ENCODE assay signal across 10 cellular contexts in the genomic region with DNA sequence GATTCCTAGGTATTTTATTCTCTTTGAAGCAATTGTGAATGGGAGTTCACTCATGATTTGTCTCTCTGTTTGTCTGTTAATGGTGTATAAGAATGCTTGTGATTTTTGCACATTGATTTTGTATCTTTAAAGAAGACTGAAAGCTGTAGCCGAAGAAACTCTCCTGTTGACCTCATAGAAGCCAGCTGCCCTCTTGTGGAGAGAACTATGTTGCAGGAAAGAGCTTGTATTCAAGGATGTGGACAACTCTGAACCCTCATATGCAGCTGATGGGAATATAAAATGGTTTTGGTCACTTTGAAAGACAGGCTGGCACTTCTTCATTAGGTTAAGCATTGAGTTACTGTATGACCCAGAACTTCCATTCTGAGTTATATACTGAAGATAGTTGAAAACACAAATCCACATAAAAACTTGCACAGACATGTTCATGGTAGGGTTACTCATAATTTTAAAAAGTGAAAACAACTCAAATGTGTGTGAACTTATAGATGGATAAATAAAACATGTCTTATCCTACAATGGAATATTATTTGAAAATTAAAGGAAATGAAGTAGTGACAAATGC.
DNase-seq lines count a peak whose midpoint lies in the region; ATAC-seq and TF ChIP-seq lines count a peak whose summit lies in the region.
"Had no signal": no experiment of that assay in that cellular context is flagged by ENCODE, and none has a peak within 500 bp of the region (broad histone marks: within the 10 kb centered on the region; RNA-seq: fewer than 3 reads in every experiment).

No MANE protein-coding gene starts in this region.

- H3K9me3 Mint-ChIP-seq in endodermal cell: no peaks in the 10 kb centered on the region
- H3K9me3 Mint-ChIP-seq in activated CD8-positive, alpha-beta T cell treated with anti-CD3 and anti-CD28 coated beads for 36 hours: no peaks in the 10 kb centered on the region

- 80 to 83% methylated on average over 1 of the region's 1 CpG for WGBS in endodermal cell (ENCODE audit: insufficient coverage in 1 of 2, insufficient read length in 1 of 2), 2 experiments

- no peaks in the 10 kb centered on the region for H3K4me1 ChIP-seq in endodermal cell (ENCODE audit: control insufficient read depth, insufficient read depth, low read length)
- H3K4me1 ChIP-seq: heart right ventricle had no signal

- no peaks in the 10 kb centered on the region for H3K4me1 Mint-ChIP-seq in endodermal cell
- no peaks in the 10 kb centered on the region for H3K4me1 Mint-ChIP-seq in activated CD8-positive, alpha-beta T cell treated with anti-CD3 and anti-CD28 coated beads for 36 hours (ENCODE audit: low read depth)

- H3K36me3 ChIP-seq in endodermal cell (ENCODE audit: control insufficient read depth, insufficient read depth, low read length): no peaks in the 10 kb centered on the region
- H3K36me3 ChIP-seq: heart right ventricle had no signal

- intact Hi-C loops in left ventricle myocardium superior (cut with micrococcal nuclease): no loop called here
- intact Hi-C loops in activated CD8-positive, alpha-beta T cell treated with anti-CD3 and anti-CD28 coated beads for 36 hours (cut with micrococcal nuclease): no loop called here

- TF ChIP-seq CTCF in endodermal cell (conservative IDR thresholded peaks at IDR 0.05) (peak; percentile 79), retinal pigment epithelial cell (conservative IDR thresholded peaks at IDR 0.05; ENCODE audit: low read depth, low read length) (peak; percentile 71), coronary artery (IDR thresholded peaks at IDR 0.05) (no peak)
- TF ChIP-seq CTCF in activated CD8-positive, alpha-beta T cell treated with anti-CD3 and anti-CD28 coated beads for 36 hours (IDR thresholded peaks at IDR 0.05): no peak

- no peak overlapping the region for H3K9ac ChIP-seq in endodermal cell (ENCODE audit: extremely low read depth, low read length, poor library complexity, severe bottlenecking)

- H3K9me3 ChIP-seq in endodermal cell (ENCODE audit: control insufficient read depth, low read length): no peaks in the 10 kb centered on the region

- no peaks in the 10 kb centered on the region for H3K36me3 Mint-ChIP-seq in endodermal cell (ENCODE audit: low read depth)
- H3K36me3 Mint-ChIP-seq in activated CD8-positive, alpha-beta T cell treated with anti-CD3 and anti-CD28 coated beads for 36 hours (ENCODE audit: low read depth): no peaks in the 10 kb centered on the region

- CTCF ChIA-PET in activated CD8-positive, alpha-beta T cell treated with anti-CD3 and anti-CD28 coated beads for 36 hours (lab: Charles Lee): no interaction called here

- no peaks in the 10 kb centered on the region for H3K27me3 Mint-ChIP-seq in endodermal cell (ENCODE audit: insufficient read depth)
- H3K27me3 Mint-ChIP-seq in activated CD8-positive, alpha-beta T cell treated with anti-CD3 and anti-CD28 coated beads for 36 hours: no peaks in the 10 kb centered on the region

- no peak overlapping the region for H3K4me3 Mint-ChIP-seq in endodermal cell
- H3K4me3 Mint-ChIP-seq in activated CD8-positive, alpha-beta T cell treated with anti-CD3 and anti-CD28 coated beads for 36 hours: no peak overlapping the region

- POLR2A ChIA-PET in activated CD8-positive, alpha-beta T cell treated with anti-CD3 and anti-CD28 coated beads for 36 hours (lab: Charles Lee): no interaction called here

- DNase-seq in NCI-H2227 (lab: John Stamatoyannopoulos, UW; ENCODE audit: unreplicated experiment): peak; percentile 20
- DNase-seq in NCI-H2227 treated with DMSO at 0.1 percent for 48 hours (lab: John Stamatoyannopoulos, UW): no peak
- peak; percentile 57 for DNase-seq in NCI-H748 (lab: John Stamatoyannopoulos, UW; ENCODE audit: unreplicated experiment)
- peak; percentile 67 for DNase-seq in endodermal cell
- DNase-seq in retinal pigment epithelial cell (ENCODE audit: low read depth): peak; percentile 4
- no peak for DNase-seq in left ventricle myocardium superior
- no peak for DNase-seq in activated CD8-positive, alpha-beta T cell treated with anti-CD3 and anti-CD28 coated beads for 36 hours
- DNase-seq in coronary artery (ENCODE audit: low spot score): no peak
- DNase-seq: heart right ventricle, NCI-H1930 had no signal

- H3K4me3 ChIP-seq in endodermal cell (ENCODE audit: low read length): no peak overlapping the region
- H3K4me3 ChIP-seq in retinal pigment epithelial cell (ENCODE audit: low read length): no peak overlapping the region
- H3K4me3 ChIP-seq in coronary artery: no peak overlapping the region
- H3K4me3 ChIP-seq: heart right ventricle had no signal

- H3K27me3 ChIP-seq in endodermal cell (ENCODE audit: control insufficient read depth, insufficient read depth, low read length, poor library complexity, severe bottlenecking): no peaks in the 10 kb centered on the region
- H3K27me3 ChIP-seq: heart right ventricle had no signal

- no peak for ATAC-seq in left ventricle myocardium superior
- no peak for ATAC-seq in activated CD8-positive, alpha-beta T cell treated with anti-CD3 and anti-CD28 coated beads for 36 hours
- ATAC-seq: heart right ventricle had no signal

- H3K27ac ChIP-seq in endodermal cell (ENCODE audit: low read depth, low read length): no peak overlapping the region
- no peak overlapping the region for H3K27ac ChIP-seq in coronary artery
- H3K27ac ChIP-seq: heart right ventricle had no signal

- H3K27ac Mint-ChIP-seq in endodermal cell: no peak overlapping the region
- no peak overlapping the region for H3K27ac Mint-ChIP-seq in activated CD8-positive, alpha-beta T cell treated with anti-CD3 and anti-CD28 coated beads for 36 hours

Comparison
In these comparisons a context has a peak if more than half of its experiments do, and no peak if none do; other contexts are left out.
1. DNase-seq: peak in NCI-H2227 (single experiment), NCI-H748 (single experiment), endodermal cell (single experiment) and retinal pigment epithelial cell (single experiment); none in NCI-H2227 treated with DMSO at 0.1 percent for 48 hours (single experiment), left ventricle myocardium superior (single experiment), activated CD8-positive, alpha-beta T cell treated with anti-CD3 and anti-CD28 coated beads for 36 hours (single experiment) and coronary artery (single experiment).
2. CTCF ChIP-seq: peak in endodermal cell (single experiment) and retinal pigment epithelial cell (single experiment); none in activated CD8-positive, alpha-beta T cell treated with anti-CD3 and anti-CD28 coated beads for 36 hours (single experiment) and coronary artery (single experiment).